In the genomic region with DNA sequence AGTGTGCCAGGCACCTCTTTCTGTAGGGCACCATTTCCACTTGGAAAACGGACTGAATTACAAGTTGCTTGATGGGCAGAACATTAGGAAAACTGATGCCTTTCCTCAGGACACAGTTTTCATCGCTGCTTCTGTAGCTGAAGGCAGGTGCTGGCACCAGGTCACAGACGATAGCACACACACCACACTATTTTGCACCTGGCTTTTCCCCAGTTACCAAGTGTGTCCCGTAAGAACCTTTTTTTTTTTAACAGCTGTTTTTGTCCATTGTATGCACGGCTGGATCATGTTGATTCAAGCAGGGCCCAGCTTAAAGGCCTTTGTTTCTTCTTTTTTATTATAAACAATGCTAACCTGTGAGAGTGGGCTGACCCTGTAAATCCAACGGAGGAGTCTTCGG, we compare ENCODE assay signal across 11 cellular contexts. TPM values are rescaled to one million over a fixed set of nuclear protein-coding genes. Genes with fewer than 3 reads are reported as not detected.
DNase-seq lines count a peak whose midpoint lies in the region; ATAC-seq, FAIRE-seq and TF ChIP-seq lines count a peak whose summit lies in the region.
"Had no signal": no experiment of that assay in that cellular context is flagged by ENCODE, and none has a peak within 500 bp of the region (broad histone marks: within the 10 kb centered on the region; RNA-seq: fewer than 3 reads in every experiment).

No MANE protein-coding gene starts in this region.

- no peak for TF ChIP-seq CTCF in gastroesophageal sphincter (IDR thresholded peaks at IDR 0.05)

- 24 to 58% methylated on average over 3 to 5 of the region's 7 CpGs for WGBS in gastroesophageal sphincter (ENCODE audit: low coverage in 1 of 2), 2 donors

- H3K36me3 ChIP-seq in HUES48 (ENCODE audit: control insufficient read depth, insufficient read depth, low read length) (peaks cover 48% of the 10 kb centered on the region), gastroesophageal sphincter (peaks cover 0 to 29% of the 10 kb centered on the region in 2 donors)

- H3K27ac ChIP-seq in HUES48 (ENCODE audit: low read depth, low read length), result peak overlapping the region; percentile 66
- peak overlapping the region; percentile 39 to 97 (median 86) for H3K27ac ChIP-seq in gastroesophageal sphincter
- H3K27ac ChIP-seq: SJCRH30 had no signal

- H3K4me1 ChIP-seq in HUES48 (ENCODE audit: control insufficient read depth, insufficient read depth, low read length), result 0 out of 2 replicates have a peak, but pooled peaks cover 3% of the 10 kb centered on the region
- peaks cover 2 to 75% (median 35%) of the 10 kb centered on the region in 3 donors for H3K4me1 ChIP-seq in gastroesophageal sphincter
- H3K4me1 ChIP-seq: SJCRH30 had no signal

- no peak for TF ChIP-seq POLR2A in gastroesophageal sphincter (IDR thresholded peaks at IDR 0.05)
- no peak for TF ChIP-seq POLR2A in GM12892 (IDR thresholded peaks at IDR 0.05; ENCODE audit: low read depth, low read length)

- H3K27me3 Mint-ChIP-seq in stimulated activated memory B cell treated with anti-CD40 and anti-IgM and Interleukin-4, amounts not matched to agents 10 μg/mL and 1 μg/mL and 100 μg/mL, for 72 hours, result no peaks in the 10 kb centered on the region

- ATAC-seq in gastroesophageal sphincter, result no peak
- ATAC-seq in stimulated activated memory B cell treated with anti-CD40 and anti-IgM and Interleukin-4, amounts not matched to agents 10 μg/mL and 1 μg/mL and 100 μg/mL, for 72 hours, result no peak
- ATAC-seq in GM21717 (IDR thresholded peaks at IDR 0.05; ENCODE audit: unreplicated experiment), result no peak

- no peaks in the 10 kb centered on the region for H3K9me3 Mint-ChIP-seq in stimulated activated memory B cell treated with anti-CD40 and anti-IgM and Interleukin-4, amounts not matched to agents 10 μg/mL and 1 μg/mL and 100 μg/mL, for 72 hours

- no peak for FAIRE-seq in GM12892 (lab: Jason Lieb, UNC)

- TF ChIP-seq EP300 in gastroesophageal sphincter (IDR thresholded peaks at IDR 0.05), result no peak

- H3K9me3 ChIP-seq in HUES48 (ENCODE audit: control insufficient read depth, insufficient read depth, low read length) (no peaks in the 10 kb centered on the region), gastroesophageal sphincter (no peaks in the 10 kb centered on the region)
- H3K9me3 ChIP-seq: SJCRH30 had no signal

- H3K4me1 Mint-ChIP-seq in stimulated activated memory B cell treated with anti-CD40 and anti-IgM and Interleukin-4, amounts not matched to agents 10 μg/mL and 1 μg/mL and 100 μg/mL, for 72 hours, result peaks cover 34% of the 10 kb centered on the region

- peaks cover 33% of the 10 kb centered on the region for H3K36me3 Mint-ChIP-seq in stimulated activated memory B cell treated with anti-CD40 and anti-IgM and Interleukin-4, amounts not matched to agents 10 μg/mL and 1 μg/mL and 100 μg/mL, for 72 hours

- H3K9ac ChIP-seq in HUES48 (ENCODE audit: low read depth, low read length), result no peak overlapping the region

- no peak overlapping the region for H3K4me3 ChIP-seq in HUES48 (ENCODE audit: low read depth, low read length)
- no peak overlapping the region for H3K4me3 ChIP-seq in gastroesophageal sphincter
- H3K4me3 ChIP-seq: SJCRH30 had no signal

- peak overlapping the region; percentile 27 for H3K27ac Mint-ChIP-seq in stimulated activated memory B cell treated with anti-CD40 and anti-IgM and Interleukin-4, amounts not matched to agents 10 μg/mL and 1 μg/mL and 100 μg/mL, for 72 hours

- DNase-seq in NCI-H69 (lab: John Stamatoyannopoulos, UW) (peak; percentile 37), T1000 (lab: John Stamatoyannopoulos, UW) (no peak), GM12892 (ENCODE audit: insufficient read length) (no peak)
- no peak for DNase-seq in activated CD4-positive, CD25-positive, alpha-beta regulatory T cell treated with anti-CD3 and anti-CD28 coated beads, Interleukin-2, amount 50 U/mL, for 72 hours
- DNase-seq: activated T-cell treated with anti-CD3 and anti-CD28 coated beads, Interleukin-2, amount 50 U/mL, for 1 hour; islet precursor cell had no signal

- no peaks in the 10 kb centered on the region for H3K27me3 ChIP-seq in HUES48 (ENCODE audit: control insufficient read depth, insufficient read depth, low read length)
- H3K27me3 ChIP-seq in gastroesophageal sphincter, result no peaks in the 10 kb centered on the region
- H3K27me3 ChIP-seq: SJCRH30 had no signal

- no peak overlapping the region for H3K4me3 Mint-ChIP-seq in stimulated activated memory B cell treated with anti-CD40 and anti-IgM and Interleukin-4, amounts not matched to agents 10 μg/mL and 1 μg/mL and 100 μg/mL, for 72 hours

RNA-seq across cellular contexts. Expression of gene GET4, which starts 1.3 kb away (rescaled TPM):
- total RNA-seq in gastroesophageal sphincter, result 10 to 100 TPM; 18.4 to 34.8 (median 28.7) TPM
- polyA plus RNA-seq in GM12892 (2012; ENCODE audit: missing spikeins), result 18.8 TPM

RNA-seq across cellular contexts. Expression of gene SUN1, which starts 42.8 kb away (rescaled TPM):
- total RNA-seq in gastroesophageal sphincter, result 100 to 1,000 TPM; 151 to 261 (median 231) TPM
- 57.6 TPM for polyA plus RNA-seq in GM12892 (2012; ENCODE audit: missing spikeins)
